Comparison of ENCODE assay signal across 13 cellular contexts in genomic region chr5:173454381-173454763, GRCh38.
DNase-seq lines count a peak whose midpoint lies in the region; ATAC-seq, FAIRE-seq and TF ChIP-seq lines count a peak whose summit lies in the region.
"Had no signal": no experiment of that assay in that cellular context is flagged by ENCODE, and none has a peak within 500 bp of the region (broad histone marks: within the 10 kb centered on the region; RNA-seq: fewer than 3 reads in every experiment).

No MANE protein-coding gene starts in this region.

- POLR2A ChIA-PET in PC-9 (lab: Charles Lee; ENCODE audit: unreplicated experiment) = no interaction called here

- no peaks in the 10 kb centered on the region for H4K20me1 ChIP-seq in PC-9 (ENCODE audit: insufficient read depth)

- FAIRE-seq in GM19239 (lab: Jason Lieb, UNC) = no peak

- H3F3A ChIP-seq in PC-9 (ENCODE audit: insufficient read depth, low read depth) = peaks cover 69% of the 10 kb centered on the region

- H3K4me2 ChIP-seq in PC-9 = peak overlapping the region; percentile 61

- no TSS peak for BruUV-seq in PC-9 (replicated peaks; lab: Mats Ljungman, UMichigan)

- TF ChIP-seq CTCF in PC-9 (conservative IDR thresholded peaks at IDR 0.05) = peak; percentile 10; the same call in 1 of the 2 replicates
- TF ChIP-seq CTCF in psoas muscle (IDR thresholded peaks at IDR 0.05) = no peak

- H3K4me3 ChIP-seq in PC-9 (peak overlapping the region; percentile 11; the same call in 1 of the 2 replicates), psoas muscle (no peak overlapping the region), aorta (ENCODE audit: low read length in 2 of 2) (no peak overlapping the region)

- intact Hi-C loops in PC-9 (cut with micrococcal nuclease; ENCODE audit: unreplicated experiment) = loop anchor here (2.0 kb wide), 1 partner anchor 44 kb away; no protein-coding TSS in a partner anchor
- intact Hi-C loops in psoas muscle (cut with DNase I) = loop anchor here (1.0 to 10.0 kb wide), 3 partner anchors 45 to 310 kb away; no protein-coding TSS in a partner anchor
- intact Hi-C loops in left colon (cut with DNase I, micrococcal nuclease) = no loop called here
- intact Hi-C loops in aorta (cut with DNase I) = loop anchor here in 1 of 2 donors (10.0 kb wide), 1 partner anchor 100 kb away; no protein-coding TSS in a partner anchor

- H2AFZ ChIP-seq in PC-9 = no peak overlapping the region

- ATAC-seq in psoas muscle (no peak), left colon (no peak), aorta (ENCODE audit: low FRiP score) (no peak)
- ATAC-seq: naive thymus-derived CD8-positive, alpha-beta T cell had no signal

- DNase-seq in ELF-1 (ENCODE audit: low read depth, low spot score) = peak; percentile 14
- peak in 1 of 2 experiments; percentile 74 for DNase-seq in PC-9
- DNase-seq in epithelial cell of prostate (ENCODE audit: low read depth, low spot score) = no peak
- DNase-seq in psoas muscle = no peak
- DNase-seq in left colon = no peak
- DNase-seq in GM19239 (ENCODE audit: insufficient read length, low spot score) = no peak
- DNase-seq in aorta = no peak
- no peak for DNase-seq in NCI-H1092 treated with DMSO at 0.1 percent for 48 hours (lab: John Stamatoyannopoulos, UW)
- DNase-seq: activated CD4-positive, alpha-beta memory T cell treated with anti-CD3 and anti-CD28 coated beads for 36 hours; hippocampal formation; naive thymus-derived CD8-positive, alpha-beta T cell; NCI-H1436 treated with DMSO at 0.1 percent for 48 hours; SHP77 treated with DMSO at 0.1 percent for 48 hours had no signal

- no peaks in the 10 kb centered on the region for H3K9me2 ChIP-seq in PC-9 (ENCODE audit: insufficient read depth)

- H3K27me3 ChIP-seq in PC-9 (ENCODE audit: insufficient read depth, low read depth) (no peaks in the 10 kb centered on the region), psoas muscle (ENCODE audit: insufficient read depth in 3 of 3, low read length in 2 of 3) (no peaks in the 10 kb centered on the region), aorta (ENCODE audit: control insufficient read depth in 1 of 2, insufficient read depth in 2 of 2, low read length in 1 of 2) (no peaks in the 10 kb centered on the region)

- CTCF ChIA-PET in PC-9 (lab: Charles Lee) = no interaction called here

- H3K79me2 ChIP-seq in PC-9 (ENCODE audit: low read depth) = no peaks in the 10 kb centered on the region

- H3K4me1 ChIP-seq in PC-9 (replicated peaks; ENCODE audit: insufficient read depth) (peaks cover 89% of the 10 kb centered on the region), psoas muscle (peaks cover 70% of the 10 kb centered on the region), aorta (ENCODE audit: control insufficient read depth in 1 of 2, insufficient read depth in 2 of 2, low read length in 2 of 2) (no peaks in the 10 kb centered on the region)

- H3K9me3 ChIP-seq in PC-9 (ENCODE audit: insufficient read depth, low read depth) (no peaks in the 10 kb centered on the region), psoas muscle (no peaks in the 10 kb centered on the region), aorta (ENCODE audit: control insufficient read depth, low read length) (no peaks in the 10 kb centered on the region)

- peak overlapping the region; percentile 100 for H3K27ac ChIP-seq in PC-9
- peak overlapping the region; percentile 96 for H3K27ac ChIP-seq in epithelial cell of prostate
- H3K27ac ChIP-seq in psoas muscle = peak overlapping the region; percentile 96
- peak overlapping the region in 1 of 2 donors; percentile 8 for H3K27ac ChIP-seq in aorta (ENCODE audit: low read depth in 1 of 2, low read length in 2 of 2)

- WGBS in psoas muscle, 3 donors = 60 to 75% (median 61%) methylated on average over 4 of the region's 4 CpGs
- whole genome bisulfite sequencing in aorta, 2 donors = 89% methylated on average over 4 of the region's 4 CpGs

- no peaks in the 10 kb centered on the region for H3K36me3 ChIP-seq in PC-9 (ENCODE audit: low read depth)
- no peaks in the 10 kb centered on the region for H3K36me3 ChIP-seq in psoas muscle (ENCODE audit: insufficient read depth in 1 of 2, low read depth in 1 of 2)
- no peaks in the 10 kb centered on the region for H3K36me3 ChIP-seq in aorta (ENCODE audit: control insufficient read depth in 1 of 2, insufficient read depth in 2 of 2, low read length in 1 of 2)

Comparison
In these comparisons a context has a peak if more than half of its experiments do, and no peak if none do; other contexts are left out.
1. intact Hi-C loops: an anchor here in PC-9 (2.0 kb wide) and psoas muscle (1.0 to 10.0 kb wide); none called in left colon.